Comparison of ENCODE assay signal across 8 cellular contexts in genomic region chr14:106694638-106695393, GRCh38.
DNase-seq lines count a peak whose midpoint lies in the region; ATAC-seq and TF ChIP-seq lines count a peak whose summit lies in the region.

No MANE protein-coding gene starts in this region.

- no peak for TF ChIP-seq RAD21 in SK-N-SH (IDR thresholded peaks at IDR 0.05; ENCODE audit: low read length)

- H3F3A ChIP-seq in SK-N-SH (replicated peaks; ENCODE audit: insufficient read depth) = no peaks in the 10 kb centered on the region

- H3K36me3 ChIP-seq in SK-N-SH (replicated peaks in 1 of 2; ENCODE audit: control insufficient read depth in 1 of 2, insufficient read depth in 2 of 2, low read length in 1 of 2) (no peaks in the 10 kb centered on the region), ascending aorta (no peaks in the 10 kb centered on the region), sigmoid colon (no peaks in the 10 kb centered on the region)

- H3K9me3 Mint-ChIP-seq in activated naive CD4-positive, alpha-beta T cell treated with anti-CD3 and anti-CD28 coated beads for 36 hours = no peaks in the 10 kb centered on the region

- H3K27ac ChIP-seq in SK-N-SH (ENCODE audit: low read depth in 2 of 2, low read length in 1 of 2) (no peak overlapping the region), ascending aorta (no peak overlapping the region), sigmoid colon (no peak overlapping the region)

- peaks cover 21% of the 10 kb centered on the region for H3K4me1 Mint-ChIP-seq in activated naive CD4-positive, alpha-beta T cell treated with anti-CD3 and anti-CD28 coated beads for 36 hours (ENCODE audit: low read depth)

- peak overlapping the region; percentile 21 for H3K4me3 Mint-ChIP-seq in activated naive CD4-positive, alpha-beta T cell treated with anti-CD3 and anti-CD28 coated beads for 36 hours

- POLR2A ChIA-PET in SK-N-SH (lab: Yijun Ruan, JAX) = no interaction called here

- no peaks in the 10 kb centered on the region for H3K79me2 ChIP-seq in SK-N-SH (ENCODE audit: insufficient read depth)

- H3K9me3 ChIP-seq in SK-N-SH (no peaks in the 10 kb centered on the region), ascending aorta (no peaks in the 10 kb centered on the region), sigmoid colon (no peaks in the 10 kb centered on the region)

- no peaks in the 10 kb centered on the region for H3K27me3 ChIP-seq in SK-N-SH (ENCODE audit: insufficient read depth)
- H3K27me3 ChIP-seq in ascending aorta = no peaks in the 10 kb centered on the region
- peaks cover 0 to 6% (median 0%) of the 10 kb centered on the region in 3 donors for H3K27me3 ChIP-seq in sigmoid colon

- CTCF ChIA-PET in SK-N-SH (lab: Yijun Ruan, JAX) = no interaction called here
- CTCF ChIA-PET in activated naive CD4-positive, alpha-beta T cell treated with anti-CD3 and anti-CD28 coated beads for 36 hours (lab: Charles Lee) = interaction anchor here (1.0 to 1.6 kb wide), 3 partner anchors 11 to 24 kb away, joined by 3 to 4 read pairs (median 3); no protein-coding TSS in a partner anchor

- peak; percentile 19 for DNase-seq in ACHN
- DNase-seq in SK-N-SH = peak; percentile 42
- peak; percentile 68 for DNase-seq in activated naive CD4-positive, alpha-beta T cell treated with anti-CD3 and anti-CD28 coated beads for 36 hours
- DNase-seq in stimulated activated CD4-positive, alpha-beta T cell treated with anti-CD3 and anti-CD28 coated beads, TNF-alpha, amount 100 ng/mL, for 24 hours (ENCODE audit: low read depth in 3 of 3) = peak; percentile 38 to 77 (median 48)
- no peak for DNase-seq in ascending aorta (ENCODE audit: low spot score in 2 of 2)
- DNase-seq in sigmoid colon = no peak

- no peaks in the 10 kb centered on the region for H3K27me3 Mint-ChIP-seq in activated naive CD4-positive, alpha-beta T cell treated with anti-CD3 and anti-CD28 coated beads for 36 hours (ENCODE audit: low read depth)

- H3K4me3 ChIP-seq in SK-N-SH (ENCODE audit: low read depth in 2 of 2, low read length in 1 of 2) (no peak overlapping the region), ascending aorta (no peak overlapping the region), sigmoid colon (no peak overlapping the region)

- TF ChIP-seq POLR2A in sigmoid colon (IDR thresholded peaks at IDR 0.05) = no peak

- H3K9me2 ChIP-seq in SK-N-SH = no peaks in the 10 kb centered on the region

- WGBS in SK-N-SH (ENCODE audit: low lambda C conversion rate) = 10% methylated on average over 6 of the region's 19 CpGs
- WGBS in sigmoid colon, 2 donors = 50 to 55% methylated on average over 15 to 19 of the region's 19 CpGs

- ATAC-seq in GM21526 (IDR thresholded peaks at IDR 0.05; ENCODE audit: low FRiP score, unreplicated experiment) = peak; percentile 40
- no peak for ATAC-seq in GM18502 (IDR thresholded peaks at IDR 0.05; ENCODE audit: poor library complexity, unreplicated experiment)

- H3K4me2 ChIP-seq in SK-N-SH = no peak overlapping the region

- no peak overlapping the region for H2AFZ ChIP-seq in SK-N-SH (ENCODE audit: low read depth)

- TF ChIP-seq EP300 in SK-N-SH (IDR thresholded peaks at IDR 0.05; ENCODE audit: borderline replicate concordance in 1 of 2, low read depth in 1 of 2, low read length in 1 of 2) (no peak), sigmoid colon (IDR thresholded peaks at IDR 0.05) (no peak)

- peak; percentile 33; the same call in 1 of the 2 replicates for TF ChIP-seq CTCF in SK-N-SH (IDR thresholded peaks at IDR 0.05)
- TF ChIP-seq CTCF in ascending aorta (IDR thresholded peaks at IDR 0.05) = no peak
- TF ChIP-seq CTCF in sigmoid colon (IDR thresholded peaks at IDR 0.05) = no peak

- H3K4me1 ChIP-seq in SK-N-SH (ENCODE audit: control insufficient read depth in 1 of 2, insufficient read depth in 2 of 2, low read depth in 1 of 2, low read length in 1 of 2) = no peaks in the 10 kb centered on the region
- H3K4me1 ChIP-seq in ascending aorta = no peaks in the 10 kb centered on the region
- H3K4me1 ChIP-seq in sigmoid colon = no peaks in the 10 kb centered on the region

- in situ Hi-C loops in ACHN (cut with HindIII; ENCODE audit: low pct_ligation_motif_present, low pct_unique_long_range_greater_than_20kb, low sequenced_read_pairs) = no loop called here

- intact Hi-C loops in activated naive CD4-positive, alpha-beta T cell treated with anti-CD3 and anti-CD28 coated beads for 36 hours (cut with micrococcal nuclease) = loop anchor here (5.0 kb wide), 1 partner anchor 47 kb away; no protein-coding TSS in a partner anchor
- intact Hi-C loops in ascending aorta (cut with DNase I) (no loop called here), sigmoid colon (cut with DNase I) (no loop called here)

- H3K9ac ChIP-seq in SK-N-SH = no peak overlapping the region

- H3K36me3 Mint-ChIP-seq in activated naive CD4-positive, alpha-beta T cell treated with anti-CD3 and anti-CD28 coated beads for 36 hours (ENCODE audit: low read depth) = no peaks in the 10 kb centered on the region

- H4K20me1 ChIP-seq in SK-N-SH (ENCODE audit: insufficient read depth) = no peaks in the 10 kb centered on the region

- H3K27ac Mint-ChIP-seq in activated naive CD4-positive, alpha-beta T cell treated with anti-CD3 and anti-CD28 coated beads for 36 hours = no peak overlapping the region

TF ChIP-seq in SK-N-SH, 30 proteins besides CTCF, POLR2A, EP300 and RAD21:
- no peak for TF ChIP-seq TCF12 (IDR thresholded peaks at IDR 0.05)
- TF ChIP-seq IRF3 (IDR thresholded peaks at IDR 0.05; ENCODE audit: low read depth, low read length) = no peak
- TF ChIP-seq FOSL2 (IDR thresholded peaks at IDR 0.05; ENCODE audit: borderline replicate concordance, low read depth) = no peak
- no peak for TF ChIP-seq PBX3 (IDR thresholded peaks at IDR 0.05)
- TF ChIP-seq EZH2phosphoT487 (IDR thresholded peaks at IDR 0.05; ENCODE audit: borderline replicate concordance, low read depth) = no peak

Comparison
In these comparisons a context has a peak if more than half of its experiments do, and no peak if none do; other contexts are left out.
1. DNase-seq: peak in ACHN (single experiment), SK-N-SH (single experiment), activated naive CD4-positive, alpha-beta T cell treated with anti-CD3 and anti-CD28 coated beads for 36 hours (single experiment) and stimulated activated CD4-positive, alpha-beta T cell treated with anti-CD3 and anti-CD28 coated beads, TNF-alpha, amount 100 ng/mL, for 24 hours (3 of 3); none in ascending aorta (0 of 2) and sigmoid colon (single experiment).